ENCODE assay signal across 15 cellular contexts in genomic region chr3:100891033-100891432, GRCh38.
DNase-seq lines count a peak whose midpoint lies in the region; ATAC-seq, FAIRE-seq and TF ChIP-seq lines count a peak whose summit lies in the region.
"Had no signal": no experiment of that assay in that cellular context is flagged by ENCODE, and none has a peak within 500 bp of the region (broad histone marks: within the 10 kb centered on the region; RNA-seq: fewer than 3 reads in every experiment).

No MANE protein-coding gene starts in this region.

- ATAC-seq in right lobe of liver (no peak), HG02623 (IDR thresholded peaks at IDR 0.05; ENCODE audit: unreplicated experiment) (no peak)
- ATAC-seq: stimulated activated effector memory CD8-positive, alpha-beta T cell treated with anti-CD3 and anti-CD28 coated beads, Interleukin-12 subunit alpha, Interleukin-12 subunit beta, amount 100 ng/mL, for 72 hours had no signal

- no peak overlapping the region for H3K4me2 ChIP-seq in astrocyte (ENCODE audit: low read length)

- no peak for TF ChIP-seq POLR2A in right lobe of liver (IDR thresholded peaks at IDR 0.05)
- no peak for TF ChIP-seq POLR2A in Peyer's patch (IDR thresholded peaks at IDR 0.05)

- H3K27ac ChIP-seq in C4-2B (no peak overlapping the region), astrocyte (ENCODE audit: low read depth, low read length) (no peak overlapping the region), right lobe of liver (no peak overlapping the region), Peyer's patch (no peak overlapping the region)
- H3K27ac ChIP-seq: esophagus squamous epithelium, spleen had no signal

- intact Hi-C loops in right lobe of liver (cut with DNase I) = no loop called here

- 33% methylated on average over 2 of the region's 2 CpGs for WGBS in right lobe of liver (ENCODE audit: insufficient coverage, low coverage, low lambda C conversion rate, missing lambda C conversion rate)

- H3K4me1 ChIP-seq in astrocyte (ENCODE audit: insufficient read depth, low read length) (no peaks in the 10 kb centered on the region), right lobe of liver (no peaks in the 10 kb centered on the region), Peyer's patch (no peaks in the 10 kb centered on the region)
- H3K4me1 ChIP-seq: esophagus squamous epithelium, spleen had no signal

- no peaks in the 10 kb centered on the region for H3K4me1 Mint-ChIP-seq in astrocyte (ENCODE audit: low read depth, unreplicated experiment)
- H3K4me1 Mint-ChIP-seq: stimulated activated effector memory CD8-positive, alpha-beta T cell treated with anti-CD3 and anti-CD28 coated beads, Interleukin-12 subunit alpha, Interleukin-12 subunit beta, amount 100 ng/mL, for 72 hours had no signal

- FAIRE-seq in astrocyte (lab: Jason Lieb, UNC) = peak; percentile 93

- H3K4me3 ChIP-seq in astrocyte (ENCODE audit: insufficient read depth, low read depth, low read length) (no peak overlapping the region), right lobe of liver (no peak overlapping the region), Peyer's patch (no peak overlapping the region)
- H3K4me3 ChIP-seq: esophagus squamous epithelium, spleen had no signal

- H3K9me3 Mint-ChIP-seq in astrocyte (ENCODE audit: unreplicated experiment) = no peaks in the 10 kb centered on the region
- H3K9me3 Mint-ChIP-seq: activated naive CD4-positive, alpha-beta T cell treated with anti-CD3 and anti-CD28 coated beads, Interleukin-2, amount 50 U/mL, for 72 hours; IgD-negative memory B cell; stimulated activated effector memory CD8-positive, alpha-beta T cell treated with anti-CD3 and anti-CD28 coated beads, Interleukin-12 subunit alpha, Interleukin-12 subunit beta, amount 100 ng/mL, for 72 hours had no signal

- no peak overlapping the region for H3K4me3 Mint-ChIP-seq in astrocyte (ENCODE audit: unreplicated experiment)
- H3K4me3 Mint-ChIP-seq: IgD-negative memory B cell; stimulated activated effector memory CD8-positive, alpha-beta T cell treated with anti-CD3 and anti-CD28 coated beads, Interleukin-12 subunit alpha, Interleukin-12 subunit beta, amount 100 ng/mL, for 72 hours had no signal

- H3K9me3 ChIP-seq in astrocyte (ENCODE audit: insufficient read depth, low read depth, low read length) = no peaks in the 10 kb centered on the region
- H3K9me3 ChIP-seq in right lobe of liver = no peaks in the 10 kb centered on the region
- H3K9me3 ChIP-seq in Peyer's patch = no peaks in the 10 kb centered on the region
- H3K9me3 ChIP-seq: esophagus squamous epithelium, spleen had no signal

- no peak overlapping the region for H3K27ac Mint-ChIP-seq in astrocyte (ENCODE audit: unreplicated experiment)
- H3K27ac Mint-ChIP-seq: activated naive CD4-positive, alpha-beta T cell treated with anti-CD3 and anti-CD28 coated beads, Interleukin-2, amount 50 U/mL, for 72 hours; IgD-negative memory B cell; stimulated activated effector memory CD8-positive, alpha-beta T cell treated with anti-CD3 and anti-CD28 coated beads, Interleukin-12 subunit alpha, Interleukin-12 subunit beta, amount 100 ng/mL, for 72 hours had no signal

- TF ChIP-seq CTCF in C4-2B (conservative IDR thresholded peaks at IDR 0.05) (peak; percentile 14; the same call in 1 of the 2 replicates), astrocyte (IDR thresholded peaks at IDR 0.05; ENCODE audit: insufficient read depth, low read depth, low read length) (peak; percentile 48), right lobe of liver (IDR thresholded peaks at IDR 0.05) (no peak), Peyer's patch (IDR thresholded peaks at IDR 0.05) (peak in 2 of 6 experiments; percentile 16 to 18)

- H3K27me3 ChIP-seq in astrocyte (ENCODE audit: insufficient read depth, low read length) (no peaks in the 10 kb centered on the region), right lobe of liver (no peaks in the 10 kb centered on the region), Peyer's patch (no peaks in the 10 kb centered on the region)
- H3K27me3 ChIP-seq: esophagus squamous epithelium, spleen had no signal

- DNase-seq in HT-29 (ENCODE audit: low spot score) (peak; percentile 19), astrocyte (ENCODE audit: low read depth) (peak; percentile 75), iris pigment epithelial cell (ENCODE audit: low read depth) (peak; percentile 82), NCI-H2107 (lab: John Stamatoyannopoulos, UW) (no peak), right lobe of liver (no peak), Peyer's patch (no peak)
- DNase-seq: DMS79, esophagus squamous epithelium, midbrain, spleen had no signal

- H3K27me3 Mint-ChIP-seq in astrocyte (ENCODE audit: low read depth, unreplicated experiment) = no peaks in the 10 kb centered on the region

- no peaks in the 10 kb centered on the region for H3K79me2 ChIP-seq in astrocyte (ENCODE audit: insufficient read depth, low read length)

- H4K20me1 ChIP-seq in astrocyte (ENCODE audit: insufficient read depth, low read length) = no peaks in the 10 kb centered on the region

- H3K36me3 ChIP-seq in astrocyte (ENCODE audit: insufficient read depth, low read length) (no peaks in the 10 kb centered on the region), right lobe of liver (no peaks in the 10 kb centered on the region), Peyer's patch (no peaks in the 10 kb centered on the region)
- H3K36me3 ChIP-seq: esophagus squamous epithelium, spleen had no signal

- no peak overlapping the region for H2AFZ ChIP-seq in astrocyte (ENCODE audit: low read depth, low read length)

- H3K9ac ChIP-seq in astrocyte (ENCODE audit: low read length) = no peak overlapping the region

- H3K36me3 Mint-ChIP-seq in astrocyte (ENCODE audit: low read depth, unreplicated experiment) = no peaks in the 10 kb centered on the region
- H3K36me3 Mint-ChIP-seq: activated naive CD4-positive, alpha-beta T cell treated with anti-CD3 and anti-CD28 coated beads, Interleukin-2, amount 50 U/mL, for 72 hours; IgD-negative memory B cell; stimulated activated effector memory CD8-positive, alpha-beta T cell treated with anti-CD3 and anti-CD28 coated beads, Interleukin-12 subunit alpha, Interleukin-12 subunit beta, amount 100 ng/mL, for 72 hours had no signal

Comparison
In these comparisons a context has a peak if more than half of its experiments do, and no peak if none do; other contexts are left out.
1. CTCF ChIP-seq: peak in C4-2B (single experiment) and astrocyte (single experiment); none in right lobe of liver (0 of 4).
2. DNase-seq: peak in HT-29 (single experiment), astrocyte (single experiment) and iris pigment epithelial cell (single experiment); none in NCI-H2107 (single experiment), right lobe of liver (0 of 3) and Peyer's patch (0 of 3).